Comparison of ENCODE assay signal across 8 cellular contexts in the genomic region with DNA sequence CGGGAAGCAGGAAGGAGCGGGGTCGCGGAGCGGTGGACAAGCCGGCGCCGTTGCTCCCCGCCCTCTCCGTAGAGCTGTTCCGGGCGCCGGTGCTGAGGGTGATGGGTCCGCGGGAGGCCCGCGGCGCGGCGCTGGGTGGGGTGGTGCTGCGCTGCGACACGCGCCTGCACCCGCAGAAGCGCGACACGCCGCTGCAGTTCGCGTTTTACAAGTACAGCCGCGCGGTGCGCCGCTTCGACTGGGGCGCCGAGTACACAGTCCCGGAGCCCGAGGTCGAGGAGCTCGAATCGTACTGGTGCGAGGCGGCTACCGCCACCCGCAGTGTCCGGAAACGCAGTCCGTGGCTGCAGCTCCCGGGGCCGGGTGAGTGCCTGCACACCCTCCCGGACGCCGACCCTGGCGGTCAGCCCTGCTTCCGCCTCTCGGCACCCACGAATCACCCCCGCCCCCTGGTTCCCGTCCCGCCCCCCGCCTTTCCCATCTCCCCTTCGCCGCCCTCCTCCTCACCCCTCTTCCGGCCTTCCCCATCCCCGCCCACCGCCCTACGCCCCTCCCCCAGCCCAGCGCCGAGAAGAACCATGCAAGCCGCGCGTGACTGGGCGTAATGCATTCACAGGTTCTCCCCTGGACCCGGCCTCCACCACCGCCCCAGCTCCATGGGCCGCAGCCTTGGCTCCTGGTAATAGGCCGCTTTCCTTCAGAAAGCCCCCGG. TPM values are rescaled to one million over a fixed set of nuclear protein-coding genes. Genes with fewer than 3 reads are reported as not detected.
DNase-seq lines count a peak whose midpoint lies in the region; ATAC-seq and TF ChIP-seq lines count a peak whose summit lies in the region.

No MANE protein-coding gene starts in this region.

- peak overlapping the region; percentile 73 for H2AFZ ChIP-seq in ACC112 (ENCODE audit: low read length, unreplicated experiment)

- no peaks in the 10 kb centered on the region for H3K36me3 ChIP-seq in ACC112 (ENCODE audit: insufficient read depth, low read length)

- DNase-seq in NCI-H460 (ENCODE audit: extremely low read depth, low read depth) (peak; percentile 83), ecto neural progenitor cell (ENCODE audit: low spot score) (peak; percentile 88), lower leg skin (ENCODE audit: low spot score in 2 of 2) (peak; percentile 85 to 97)
- DNase-seq in activated CD4-positive, alpha-beta T cell treated with anti-CD3 and anti-CD28 coated beads, Interleukin-2, amount 50 U/mL, for 48 hours, result peak; percentile 62 to 64
- DNase-seq in stimulated activated CD4-positive, alpha-beta T cell treated with anti-CD3 and anti-CD28 coated beads, TNF-alpha, amount 100 ng/mL, for 4 hours (ENCODE audit: low read depth in 3 of 3), result peak; percentile 28 to 54 (median 34)

- ATAC-seq in GM18505 (IDR thresholded peaks at IDR 0.05; ENCODE audit: unreplicated experiment) (peak; percentile 50), HG02973 (IDR thresholded peaks at IDR 0.05; ENCODE audit: unreplicated experiment) (peak; percentile 38)

- intact Hi-C loops in lower leg skin (cut with DNase I; ENCODE audit: low total_unique reads), result loop anchor here (10.0 kb wide), 1 partner anchor 242 kb away; no protein-coding TSS in a partner anchor

- H3K27ac ChIP-seq in ACC112 (ENCODE audit: low read depth, low read length), result peak overlapping the region; percentile 71

- 0 to 1% methylated on average over 55 to 58 of the region's 81 CpGs for WGBS in lower leg skin, 2 donors

- TF ChIP-seq POLR2A in GM18505 (IDR thresholded peaks at IDR 0.05; ENCODE audit: borderline replicate concordance, extremely low read depth, insufficient read depth, insufficient read length) (peak; percentile 95), lower leg skin (IDR thresholded peaks at IDR 0.05) (no peak)

- TF ChIP-seq CTCF in lower leg skin (IDR thresholded peaks at IDR 0.05), result no peak

- H3K27me3 ChIP-seq in ACC112 (ENCODE audit: insufficient read depth, low read length), result no peaks in the 10 kb centered on the region

- H3K4me1 ChIP-seq in ACC112 (ENCODE audit: control insufficient read depth, insufficient read depth, low read length, unreplicated experiment), result peaks cover 28% of the 10 kb centered on the region

- peak overlapping the region; percentile 87 for H3K4me3 ChIP-seq in ACC112 (ENCODE audit: low read depth, low read length)
- H3K4me3 ChIP-seq in lower leg skin (ENCODE audit: low read depth, poor library complexity, severe bottlenecking), result peak overlapping the region; percentile 55

- H3K79me2 ChIP-seq in ACC112 (ENCODE audit: control insufficient read depth, insufficient read depth, low read length, unreplicated experiment), result no peaks in the 10 kb centered on the region

RNA-seq across cellular contexts. Expression of a gene that starts 5.4 kb away (rescaled TPM):
- 0.97 and 2.0 TPM in 2 replicates for total RNA-seq in NCI-H460 (2014; rRNA removed; shearing (Covaris generic))
- polyA plus RNA-seq in NCI-H460 (2014; cell fraction: nucleus; rRNA removed), result 1.1 and 2.1 TPM in 2 replicates
- 1 to 10 TPM in 2 of 4 donors, under 1 TPM in 2; 0.38 to 1.6 (median 1.1) TPM for total RNA-seq in lower leg skin

RNA-seq across cellular contexts. Expression of a gene that starts 19.8 kb away (rescaled TPM):
- 0.17 and 0.20 TPM in 2 replicates for total RNA-seq in NCI-H460 (2014; rRNA removed; shearing (Covaris generic))
- not detected in 2 replicates for polyA plus RNA-seq in NCI-H460 (2014; cell fraction: nucleus; rRNA removed)
- total RNA-seq in lower leg skin, result 1 to 10 TPM in 2 of 4 donors, under 1 TPM in 1, not detected in 1; 0.19 to 2.2 (median 2.0) TPM

RNA-seq across cellular contexts. Expression of a gene that starts 22.8 kb away (rescaled TPM):
- total RNA-seq in NCI-H460 (2014; rRNA removed; shearing (Covaris generic)), result 98.7 and 101 TPM in 2 replicates
- 145 and 152 TPM in 2 replicates for polyA plus RNA-seq in NCI-H460 (2014; cell fraction: nucleus; rRNA removed)
- 10 to 100 TPM; 10.2 to 24.5 (median 18.8) TPM for total RNA-seq in lower leg skin

RNA-seq across cellular contexts. Expression of a gene that starts 39.3 kb away (rescaled TPM):
- 53.6 and 56.4 TPM in 2 replicates for total RNA-seq in NCI-H460 (2014; rRNA removed; shearing (Covaris generic))
- polyA plus RNA-seq in NCI-H460 (2014; cell fraction: nucleus; rRNA removed), result 29.7 and 30.7 TPM in 2 replicates
- total RNA-seq in lower leg skin, result 10 to 100 TPM; 28.7 to 33.5 (median 31.2) TPM

Comparison
In these comparisons a context has a peak if more than half of its experiments do, and no peak if none do; other contexts are left out.
1. Peak in every context shown above with its lines: DNase-seq, ATAC-seq, H3K4me3 ChIP-seq and H3K27ac ChIP-seq.
2. DNase-seq: peak in every context shown above with its lines; median percentile 91 in lower leg skin; 88 in ecto neural progenitor cell; 83 in NCI-H460; 63 in activated CD4-positive, alpha-beta T cell treated with anti-CD3 and anti-CD28 coated beads, Interleukin-2, amount 50 U/mL, for 48 hours; 34 in stimulated activated CD4-positive, alpha-beta T cell treated with anti-CD3 and anti-CD28 coated beads, TNF-alpha, amount 100 ng/mL, for 4 hours.